ENCODE assay signal across 19 cellular contexts in genomic region chr11:10192036-10192435, GRCh38.
A peak's percentile ranks its signal among the peaks of the same experiment; 100 is the strongest.
DNase-seq lines count a peak whose midpoint lies in the region; ATAC-seq and TF ChIP-seq lines count a peak whose summit lies in the region.
"Had no signal": no experiment of that assay in that cellular context is flagged by ENCODE, and none has a peak within 500 bp of the region (broad histone marks: within the 10 kb centered on the region; RNA-seq: fewer than 3 reads in every experiment).

No MANE protein-coding gene starts in this region.

- POLR2A ChIA-PET in Panc1 (lab: Charles Lee) = no interaction called here

- CTCF ChIA-PET in Panc1 (lab: Charles Lee) = no interaction called here

- H3K4me3 ChIP-seq in AG10803 (ENCODE audit: low read length) (no peak overlapping the region), Panc1 (ENCODE audit: low read depth in 2 of 2, low read length in 2 of 2) (no peak overlapping the region)
- H3K4me3 ChIP-seq: GM12878, HAP-1 had no signal

- H3K36me3 ChIP-seq in Panc1 (ENCODE audit: control insufficient read depth, insufficient read depth, low read length) = peaks cover 3% of the 10 kb centered on the region; the same call in 1 of the 2 replicates
- H3K36me3 ChIP-seq: HAP-1 had no signal

- no peak for ATAC-seq in Panc1
- no peak for ATAC-seq in HG03196 (IDR thresholded peaks at IDR 0.05; ENCODE audit: unreplicated experiment)
- ATAC-seq: GM12878, HepG2 had no signal

- DNase-seq in AG10803 (ENCODE audit: low read depth) (peak; percentile 68), GM03348 (ENCODE audit: low spot score) (peak; percentile 56), Panc1 (ENCODE audit: low read depth, low spot score) (no peak), fibroblast of peridontal ligament (ENCODE audit: extremely low read depth) (peak; percentile 64), hippocampal formation (lab: John Stamatoyannopoulos, UW) (no peak), NCI-H2107 (lab: John Stamatoyannopoulos, UW) (no peak), NCI-H2171 (lab: John Stamatoyannopoulos, UW) (no peak)
- DNase-seq: 8988T; AML-193; Caco-2; CD4-positive, alpha-beta T cell; GF-D8; KG1 had no signal

- H3K4me1 ChIP-seq in Panc1 (ENCODE audit: control insufficient read depth, insufficient read depth, low read length) = no peaks in the 10 kb centered on the region
- H3K4me1 ChIP-seq: Caco-2, HAP-1 had no signal

- TF ChIP-seq CTCF in AG10803 (conservative IDR thresholded peaks at IDR 0.05; ENCODE audit: low read length) (peak; percentile 23; the same call in 1 of the 2 replicates), Panc1 (IDR thresholded peaks at IDR 0.05) (no peak)

- peak overlapping the region; percentile 57 for H3K27ac ChIP-seq in Panc1 (ENCODE audit: low read length)
- H3K27ac ChIP-seq: C4-2B, HL-60 had no signal

- intact Hi-C loops in Panc1 (cut with micrococcal nuclease; ENCODE audit: unreplicated experiment) = loop anchor here (10.0 kb wide), 1 partner anchor 437 kb away; no protein-coding TSS in a partner anchor

- no peaks in the 10 kb centered on the region for H3K27me3 ChIP-seq in Panc1 (ENCODE audit: control insufficient read depth, insufficient read depth, low read length)

- no TSS peak for BruUV-seq in Panc1 (replicated peaks; lab: Mats Ljungman, UMichigan)

- in situ Hi-C loops in Panc1 (cut with HindIII; ENCODE audit: low pct_unique_long_range_greater_than_20kb, low sequenced_read_pairs) = no loop called here

- H3K9me3 ChIP-seq in Panc1 (ENCODE audit: control insufficient read depth, insufficient read depth, low read depth, low read length) = no peaks in the 10 kb centered on the region
- H3K9me3 ChIP-seq: Caco-2, HAP-1 had no signal

Comparison
In these comparisons a context has a peak if more than half of its experiments do, and no peak if none do; other contexts are left out.
1. DNase-seq: peak in AG10803 (single experiment), GM03348 (single experiment) and fibroblast of peridontal ligament (single experiment); none in Panc1 (single experiment), hippocampal formation (0 of 2), NCI-H2107 (single experiment) and NCI-H2171 (single experiment).